16 cellular contexts compared by ENCODE assay signal in the genomic region with DNA sequence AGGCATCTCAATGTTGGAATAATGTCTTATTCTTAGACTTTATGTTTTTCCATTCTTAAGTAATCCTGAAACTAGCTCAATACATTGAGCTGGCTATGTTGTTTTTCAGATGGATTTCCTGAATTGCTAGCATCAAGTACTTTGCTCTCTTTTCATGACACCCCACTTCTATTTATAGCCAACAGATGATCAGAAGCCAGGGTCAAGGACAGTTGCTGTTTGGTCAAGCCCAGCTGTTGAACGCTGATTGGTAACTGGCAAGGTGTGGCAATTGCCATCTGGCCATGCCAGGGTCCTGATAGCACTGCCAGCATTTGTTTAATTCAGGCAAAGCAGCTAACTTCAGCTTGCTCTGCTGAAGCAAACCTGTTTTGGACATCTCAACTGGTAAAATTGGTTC. TPM values are rescaled to one million over a fixed set of nuclear protein-coding genes. Genes with fewer than 3 reads are reported as not detected.
DNase-seq lines count a peak whose midpoint lies in the region; ATAC-seq, FAIRE-seq and TF ChIP-seq lines count a peak whose summit lies in the region.
"Had no signal": no experiment of that assay in that cellular context is flagged by ENCODE, and none has a peak within 500 bp of the region (broad histone marks: within the 10 kb centered on the region; RNA-seq: fewer than 3 reads in every experiment).

No MANE protein-coding gene starts in this region.

- CTCF ChIA-PET in endothelial cell of umbilical vein (lab: Charles Lee) = interaction anchor here (1.1 to 5.6 kb wide), 2 partner anchors 10 to 201 kb away, joined by 3 to 37 read pairs; no protein-coding TSS in a partner anchor
- CTCF ChIA-PET in naive thymus-derived CD4-positive, alpha-beta T cell (lab: Charles Lee) = interaction anchor here (1.9 kb wide), 1 partner anchor 10 kb away, joined by 11 read pairs; no protein-coding TSS in a partner anchor
- CTCF ChIA-PET in activated CD4-positive, alpha-beta memory T cell treated with anti-CD3 and anti-CD28 coated beads, Interleukin-2, amount 10 ng/mL, durations not matched to agents 7 days and 5 days (lab: Charles Lee) = interaction anchor here (0.9 to 2.6 kb wide), 4 partner anchors 9 to 46 kb away, joined by 3 to 14 read pairs (median 6); partner anchors contain the start of gene PLCL2

- peak overlapping the region in 2 of 10 donors; percentile 16 to 22 for H3K4me3 Mint-ChIP-seq in naive thymus-derived CD4-positive, alpha-beta T cell
- H3K4me3 Mint-ChIP-seq in activated CD4-positive, alpha-beta memory T cell treated with anti-CD3 and anti-CD28 coated beads, Interleukin-2, amount 10 ng/mL, durations not matched to agents 7 days and 5 days = no peak overlapping the region
- H3K4me3 Mint-ChIP-seq: brain, immature natural killer cell had no signal

- no peak for TF ChIP-seq POLR2A in GM12892 (IDR thresholded peaks at IDR 0.05; ENCODE audit: low read depth, low read length)
- TF ChIP-seq POLR2A in endothelial cell of umbilical vein (IDR thresholded peaks at IDR 0.05; ENCODE audit: low read depth, low read length) = no peak

- H3K27ac ChIP-seq in endothelial cell of umbilical vein (ENCODE audit: insufficient read depth, low read depth, low read length) (no peak overlapping the region), Karpas-422 (ENCODE audit: low read length) (no peak overlapping the region)
- no peak overlapping the region for H3K27ac ChIP-seq in naive thymus-derived CD4-positive, alpha-beta T cell (ENCODE audit: low read depth, low read length)
- H3K27ac ChIP-seq: SJSA1 had no signal

- H3K9ac ChIP-seq in endothelial cell of umbilical vein (replicated peaks; ENCODE audit: extremely low read depth, insufficient read depth, low read length) (no peak overlapping the region), Karpas-422 (ENCODE audit: low read length) (no peak overlapping the region)

- H3K27ac Mint-ChIP-seq in naive thymus-derived CD4-positive, alpha-beta T cell = peak overlapping the region in 7 of 9 donors; percentile 12 to 98 (median 65)
- H3K27ac Mint-ChIP-seq in activated CD4-positive, alpha-beta memory T cell treated with anti-CD3 and anti-CD28 coated beads, Interleukin-2, amount 10 ng/mL, durations not matched to agents 7 days and 5 days = no peak overlapping the region
- H3K27ac Mint-ChIP-seq: immature natural killer cell had no signal

- no peaks in the 10 kb centered on the region for H3K36me3 ChIP-seq in endothelial cell of umbilical vein (ENCODE audit: control insufficient read depth in 2 of 2, extremely low read depth in 1 of 2, insufficient read depth in 2 of 2, low read length in 2 of 2)
- H3K36me3 ChIP-seq in naive thymus-derived CD4-positive, alpha-beta T cell (ENCODE audit: control insufficient read depth in 2 of 3, insufficient read depth in 3 of 3, low read length in 3 of 3) = no peaks in the 10 kb centered on the region
- H3K36me3 ChIP-seq in Karpas-422 (ENCODE audit: insufficient read depth, low read length) = no peaks in the 10 kb centered on the region
- H3K36me3 ChIP-seq: SJSA1 had no signal

- H3K4me1 ChIP-seq in endothelial cell of umbilical vein (ENCODE audit: control insufficient read depth, extremely low read depth, insufficient read depth, low read length) (peaks cover 23% of the 10 kb centered on the region), Karpas-422 (ENCODE audit: low read length) (peaks cover 17% of the 10 kb centered on the region)
- H3K4me1 ChIP-seq in naive thymus-derived CD4-positive, alpha-beta T cell (ENCODE audit: control insufficient read depth in 2 of 2, insufficient read depth in 2 of 2, low read length in 2 of 2) = peaks cover 25 to 28% of the 10 kb centered on the region in 2 donors
- H3K4me1 ChIP-seq: SJSA1 had no signal

- no peaks in the 10 kb centered on the region for H3K9me3 Mint-ChIP-seq in naive thymus-derived CD4-positive, alpha-beta T cell
- H3K9me3 Mint-ChIP-seq in activated CD4-positive, alpha-beta memory T cell treated with anti-CD3 and anti-CD28 coated beads, Interleukin-2, amount 10 ng/mL, durations not matched to agents 7 days and 5 days = no peaks in the 10 kb centered on the region
- H3K9me3 Mint-ChIP-seq: immature natural killer cell had no signal

- peak; percentile 65 for FAIRE-seq in GM12892 (lab: Jason Lieb, UNC)
- peak; percentile 35 for FAIRE-seq in endothelial cell of umbilical vein (lab: Jason Lieb, UNC)
- FAIRE-seq: H1, urothelium cell line had no signal

- BruUV-seq in endothelial cell of umbilical vein (replicated peaks; lab: Mats Ljungman, UMichigan) = no TSS peak

- H3K4me2 ChIP-seq in endothelial cell of umbilical vein (ENCODE audit: insufficient read depth, low read length) (no peak overlapping the region), Karpas-422 (ENCODE audit: low read depth, low read length, poor library complexity, severe bottlenecking) (no peak overlapping the region)

- intact Hi-C loops in endothelial cell of umbilical vein (cut with micrococcal nuclease) = no loop called here
- intact Hi-C loops in naive thymus-derived CD4-positive, alpha-beta T cell (cut with micrococcal nuclease) = loop anchor here in 1 of 2 donors (1.0 kb wide), 1 partner anchor 8 kb away; no protein-coding TSS in a partner anchor

- H3K27me3 ChIP-seq in endothelial cell of umbilical vein (ENCODE audit: control insufficient read depth in 2 of 2, insufficient read depth in 2 of 2, low read length in 2 of 2) = no peaks in the 10 kb centered on the region
- no peaks in the 10 kb centered on the region for H3K27me3 ChIP-seq in naive thymus-derived CD4-positive, alpha-beta T cell (ENCODE audit: control insufficient read depth in 2 of 2, insufficient read depth in 2 of 2, low read length in 2 of 2)
- no peaks in the 10 kb centered on the region for H3K27me3 ChIP-seq in Karpas-422 (ENCODE audit: low read length)
- H3K27me3 ChIP-seq: SJSA1 had no signal

- no peak for ATAC-seq in naive thymus-derived CD4-positive, alpha-beta T cell
- no peak for ATAC-seq in HG02981 (IDR thresholded peaks at IDR 0.05; ENCODE audit: unreplicated experiment)

- no peaks in the 10 kb centered on the region for H3K36me3 Mint-ChIP-seq in naive thymus-derived CD4-positive, alpha-beta T cell
- H3K36me3 Mint-ChIP-seq in activated CD4-positive, alpha-beta memory T cell treated with anti-CD3 and anti-CD28 coated beads, Interleukin-2, amount 10 ng/mL, durations not matched to agents 7 days and 5 days (ENCODE audit: low read depth) = no peaks in the 10 kb centered on the region
- H3K36me3 Mint-ChIP-seq: brain, immature natural killer cell had no signal

- no peaks in the 10 kb centered on the region for H3K27me3 Mint-ChIP-seq in naive thymus-derived CD4-positive, alpha-beta T cell
- H3K27me3 Mint-ChIP-seq in activated CD4-positive, alpha-beta memory T cell treated with anti-CD3 and anti-CD28 coated beads, Interleukin-2, amount 10 ng/mL, durations not matched to agents 7 days and 5 days = no peaks in the 10 kb centered on the region
- H3K27me3 Mint-ChIP-seq: brain had no signal

- dilution Hi-C loops in endothelial cell of umbilical vein (cut with MboI; ENCODE audit: extremely low pct_ligation_motif_present, low sequenced_read_pairs) = no loop called here

- H2AFZ ChIP-seq in endothelial cell of umbilical vein (ENCODE audit: low read depth, low read length) (no peak overlapping the region), Karpas-422 (ENCODE audit: low read length) (no peak overlapping the region)

- H3K9me3 ChIP-seq in endothelial cell of umbilical vein (replicated peaks; ENCODE audit: control insufficient read depth, insufficient read depth, low read length) (no peaks in the 10 kb centered on the region), Karpas-422 (ENCODE audit: low read length) (no peaks in the 10 kb centered on the region)
- H3K9me3 ChIP-seq in naive thymus-derived CD4-positive, alpha-beta T cell (ENCODE audit: control insufficient read depth in 2 of 3, low read length in 3 of 3) = no peaks in the 10 kb centered on the region
- H3K9me3 ChIP-seq: SJSA1 had no signal

- H4K20me1 ChIP-seq in endothelial cell of umbilical vein (replicated peaks; ENCODE audit: control insufficient read depth, extremely low read depth, insufficient read depth, low read length) (no peaks in the 10 kb centered on the region), Karpas-422 (ENCODE audit: insufficient read depth, low read depth, low read length) (no peaks in the 10 kb centered on the region)

- H3K9me2 ChIP-seq in Karpas-422 (replicated peaks; ENCODE audit: insufficient read depth, low read length) = no peaks in the 10 kb centered on the region

- no peaks in the 10 kb centered on the region for H3K9me1 ChIP-seq in endothelial cell of umbilical vein (replicated peaks; ENCODE audit: control insufficient read depth, extremely low read depth, insufficient read depth, low read length)

- no peak for TF ChIP-seq CTCF in endothelial cell of umbilical vein (IDR thresholded peaks at IDR 0.05; ENCODE audit: extremely low read depth in 1 of 2, insufficient read depth in 1 of 2, low read depth in 1 of 2, low read length in 2 of 2)

- H3K4me3 ChIP-seq in endothelial cell of umbilical vein (replicated peaks in 1 of 3; ENCODE audit: insufficient read depth in 1 of 3, low read depth in 1 of 3, low read length in 3 of 3) (no peak overlapping the region), Karpas-422 (ENCODE audit: low read length) (no peak overlapping the region)
- no peak overlapping the region for H3K4me3 ChIP-seq in naive thymus-derived CD4-positive, alpha-beta T cell (ENCODE audit: low read length)
- H3K4me3 ChIP-seq: SJSA1 had no signal

- POLR2A ChIA-PET in endothelial cell of umbilical vein (lab: Charles Lee) = no interaction called here
- POLR2A ChIA-PET in naive thymus-derived CD4-positive, alpha-beta T cell (lab: Charles Lee) = interaction anchor here (0.8 to 7.5 kb wide), 5 partner anchors 9 to 394 kb away, joined by 3 to 87 read pairs (median 4); partner anchors contain the start of gene PLCL2
- POLR2A ChIA-PET in activated CD4-positive, alpha-beta memory T cell treated with anti-CD3 and anti-CD28 coated beads, Interleukin-2, amount 10 ng/mL, durations not matched to agents 7 days and 5 days (lab: Charles Lee) = interaction anchor here (1.3 kb wide), 1 partner anchor 50 kb away, joined by 4 read pairs; no protein-coding TSS in a partner anchor

- no peak for DNase-seq in GM12892 (ENCODE audit: insufficient read length)
- DNase-seq in NCI-H2029 treated with DMSO at 0.1 percent for 48 hours (lab: John Stamatoyannopoulos, UW) = peak; percentile 27
- DNase-seq in endothelial cell of umbilical vein (ENCODE audit: low read depth, low spot score) = peak; percentile 3
- DNase-seq in naive thymus-derived CD4-positive, alpha-beta T cell = no peak
- DNase-seq in NCI-H187 treated with DMSO at 0.1 percent for 48 hours (lab: John Stamatoyannopoulos, UW) = no peak
- no peak for DNase-seq in Karpas-422
- DNase-seq in activated CD4-positive, alpha-beta memory T cell treated with anti-CD3 and anti-CD28 coated beads, Interleukin-2, amount 10 ng/mL, durations not matched to agents 7 days and 5 days = no peak
- DNase-seq: activated gamma-delta T cell; immature natural killer cell; NCI-H1417 treated with DMSO at 0.1 percent for 48 hours; stimulated activated CD4-positive, alpha-beta T cell treated with anti-CD3 and anti-CD28 coated beads, Interleukin-4, amount 100 ng/mL, for 1 hour had no signal

- no peaks in the 10 kb centered on the region for H3K79me2 ChIP-seq in endothelial cell of umbilical vein (ENCODE audit: control insufficient read depth, insufficient read depth, low read length)
- H3K79me2 ChIP-seq in Karpas-422 (ENCODE audit: low read length) = no peaks in the 10 kb centered on the region

- H3K4me1 Mint-ChIP-seq in naive thymus-derived CD4-positive, alpha-beta T cell = peaks cover 23 to 71% (median 65%) of the 10 kb centered on the region in 7 donors
- peaks cover 57% of the 10 kb centered on the region for H3K4me1 Mint-ChIP-seq in activated CD4-positive, alpha-beta memory T cell treated with anti-CD3 and anti-CD28 coated beads, Interleukin-2, amount 10 ng/mL, durations not matched to agents 7 days and 5 days

RNA-seq across cellular contexts. Expression of gene PLCL2, which starts 46.2 kb away (rescaled TPM):
- polyA plus RNA-seq in GM12892 (2012; ENCODE audit: missing spikeins) = 23.2 TPM
- 9.6 and 10.7 TPM in 2 replicates for total RNA-seq in endothelial cell of umbilical vein
- polyA plus RNA-seq in endothelial cell of umbilical vein = 1.5 and 2.3 TPM in 2 replicates
- 3.6 and 3.8 TPM in 2 replicates for polyA plus RNA-seq in endothelial cell of umbilical vein (2011; cell fraction: cytosol; rRNA removed)
- polyA plus RNA-seq in endothelial cell of umbilical vein (2011; cell fraction: nucleus; rRNA removed) = 5.1 and 6.0 TPM in 2 replicates
- 4.0 and 7.6 TPM in 2 replicates for polyA plus RNA-seq in endothelial cell of umbilical vein (2012)
- polyA minus RNA-seq in endothelial cell of umbilical vein = 8.6 and 9.4 TPM in 2 replicates
- 2.7 TPM for polyA minus RNA-seq in endothelial cell of umbilical vein (2011; cell fraction: cytosol; rRNA and poly(A)+ RNA removed)
- polyA minus RNA-seq in endothelial cell of umbilical vein (2011; cell fraction: nucleus; rRNA and poly(A)+ RNA removed) = 19.2 and 26.5 TPM in 2 replicates
- 10 to 100 TPM; 48.9 to 77.0 (median 60.5) TPM for total RNA-seq in naive thymus-derived CD4-positive, alpha-beta T cell
- polyA plus RNA-seq in naive thymus-derived CD4-positive, alpha-beta T cell = 10 to 100 TPM; 64.1 to 90.8 TPM
- total RNA-seq in Karpas-422 (2014; rRNA removed; shearing (Covaris generic); ENCODE audit: low replicate concordance) = 2.5 and 3.8 TPM in 2 replicates
- 10 to 100 TPM; 38.9 to 39.8 TPM for total RNA-seq in activated CD4-positive, alpha-beta memory T cell treated with anti-CD3 and anti-CD28 coated beads, Interleukin-2, amount 10 ng/mL, durations not matched to agents 7 days and 5 days

Comparison
In these comparisons a context has a peak if more than half of its experiments do, and no peak if none do; other contexts are left out.
1. DNase-seq: peak in NCI-H2029 treated with DMSO at 0.1 percent for 48 hours (single experiment) and endothelial cell of umbilical vein (single experiment); none in GM12892 (single experiment), naive thymus-derived CD4-positive, alpha-beta T cell (0 of 9), NCI-H187 treated with DMSO at 0.1 percent for 48 hours (single experiment), Karpas-422 (single experiment) and activated CD4-positive, alpha-beta memory T cell treated with anti-CD3 and anti-CD28 coated beads, Interleukin-2, amount 10 ng/mL, durations not matched to agents 7 days and 5 days (single experiment).